ENCODE assay signal across 10 cellular contexts in the genomic region with DNA sequence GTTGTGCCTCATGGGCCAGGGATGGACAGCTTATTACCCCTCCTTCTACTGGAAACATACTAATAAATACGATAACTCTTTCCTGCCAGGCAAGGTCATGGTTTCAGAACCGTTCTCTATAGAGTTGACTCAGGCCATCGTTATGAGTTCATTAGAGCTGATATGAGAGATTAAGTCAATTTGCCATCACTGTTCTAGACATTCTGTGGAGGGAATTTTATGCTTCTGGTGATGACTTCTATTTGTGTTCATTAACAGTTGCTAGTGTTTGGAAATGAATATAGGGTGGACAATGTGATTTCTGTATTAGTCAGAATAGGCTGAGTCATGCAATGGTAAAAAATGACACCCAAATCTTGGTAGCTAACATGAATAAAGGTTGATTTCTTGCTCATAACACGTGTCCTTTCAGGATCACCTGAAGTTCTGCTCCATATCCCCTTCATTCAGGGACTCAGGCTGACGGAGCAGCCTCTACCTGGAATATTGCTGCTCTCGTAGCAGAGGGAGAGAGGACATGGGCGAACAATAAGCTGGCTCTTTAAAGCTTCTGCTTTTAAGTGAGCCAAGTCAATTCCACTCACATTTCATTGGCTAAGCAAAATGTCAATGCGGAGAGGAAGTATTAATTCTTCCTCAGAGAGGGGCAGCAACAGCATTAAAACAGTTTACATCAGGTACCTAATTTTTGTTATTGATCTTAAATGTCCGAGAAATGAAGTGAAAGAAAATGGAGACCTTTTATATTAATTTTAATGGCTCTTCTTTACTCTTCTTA.
A peak's percentile ranks its signal among the peaks of the same experiment; 100 is the strongest.
DNase-seq lines count a peak whose midpoint lies in the region; ATAC-seq and TF ChIP-seq lines count a peak whose summit lies in the region.
"Had no signal": no experiment of that assay in that cellular context is flagged by ENCODE, and none has a peak within 500 bp of the region (broad histone marks: within the 10 kb centered on the region; RNA-seq: fewer than 3 reads in every experiment).

No MANE protein-coding gene starts in this region.

- H3K27ac ChIP-seq in caudate nucleus (ENCODE audit: low read depth, low read length) = no peak overlapping the region
- H3K27ac ChIP-seq: gastroesophageal sphincter had no signal

- peak; percentile 89 for ATAC-seq in GM19025 (IDR thresholded peaks at IDR 0.05; ENCODE audit: low read depth, unreplicated experiment)
- ATAC-seq in HG03060 (IDR thresholded peaks at IDR 0.05; ENCODE audit: low read depth, unreplicated experiment) = peak; percentile 67
- ATAC-seq: gastroesophageal sphincter had no signal

- in situ Hi-C loops in ACHN (cut with HindIII; ENCODE audit: low pct_ligation_motif_present, low pct_unique_long_range_greater_than_20kb, low sequenced_read_pairs) = no loop called here

- TF ChIP-seq POLR2A in erythroblast (IDR thresholded peaks at IDR 0.05; ENCODE audit: low read length) = no peak

- peak; percentile 8 for DNase-seq in ACHN
- peak; percentile 60 for DNase-seq in amniotic epithelial cell (ENCODE audit: low read depth)
- DNase-seq in DMS114 treated with DMSO at 0.1 percent for 48 hours (lab: John Stamatoyannopoulos, UW; ENCODE audit: unreplicated experiment) = no peak
- no peak for DNase-seq in caudate nucleus (lab: John Stamatoyannopoulos, UW)
- no peak for DNase-seq in C1 segment of cervical spinal cord (lab: John Stamatoyannopoulos, UW)
- no peak for DNase-seq in erythroblast (lab: John Stamatoyannopoulos, UW)
- DNase-seq: DND-41 had no signal

Comparison
In these comparisons a context has a peak if more than half of its experiments do, and no peak if none do; other contexts are left out.
1. DNase-seq: peak in ACHN (single experiment) and amniotic epithelial cell (single experiment); none in DMS114 treated with DMSO at 0.1 percent for 48 hours (single experiment), caudate nucleus (0 of 61), C1 segment of cervical spinal cord (0 of 14) and erythroblast (0 of 2).